In genomic region chr15:63352808-63353207, GRCh38 we compare ENCODE assay signal across 9 cellular contexts.
"Had no signal": no experiment of that assay in that cellular context is flagged by ENCODE, and none has a peak within 500 bp of the region (broad histone marks: within the 10 kb centered on the region; RNA-seq: fewer than 3 reads in every experiment).

No MANE protein-coding gene starts in this region.

- H3K27ac ChIP-seq: GM23248 had no signal

- H2AFZ ChIP-seq: GM23248 had no signal

- DNase-seq: GM23248, GOT3, H7, HFFc6, IMR-90, KBM-7 had no signal

- H3K9ac ChIP-seq: GM23248 had no signal

- FAIRE-seq: HTR-8/SVneo had no signal

- H3K27ac Mint-ChIP-seq: HFFc6 had no signal

- H3K9me3 Mint-ChIP-seq: HFFc6 had no signal

- H3K4me3 Mint-ChIP-seq: HFFc6 had no signal

- H3K36me3 ChIP-seq: HAP-1 had no signal

- ATAC-seq: HCT116 had no signal

- H3K9me3 ChIP-seq: HAP-1 had no signal

- H3K4me3 ChIP-seq: GM23248, HAP-1 had no signal

- H3K4me1 ChIP-seq: HAP-1 had no signal
